8 cellular contexts compared by ENCODE assay signal in the genomic region with DNA sequence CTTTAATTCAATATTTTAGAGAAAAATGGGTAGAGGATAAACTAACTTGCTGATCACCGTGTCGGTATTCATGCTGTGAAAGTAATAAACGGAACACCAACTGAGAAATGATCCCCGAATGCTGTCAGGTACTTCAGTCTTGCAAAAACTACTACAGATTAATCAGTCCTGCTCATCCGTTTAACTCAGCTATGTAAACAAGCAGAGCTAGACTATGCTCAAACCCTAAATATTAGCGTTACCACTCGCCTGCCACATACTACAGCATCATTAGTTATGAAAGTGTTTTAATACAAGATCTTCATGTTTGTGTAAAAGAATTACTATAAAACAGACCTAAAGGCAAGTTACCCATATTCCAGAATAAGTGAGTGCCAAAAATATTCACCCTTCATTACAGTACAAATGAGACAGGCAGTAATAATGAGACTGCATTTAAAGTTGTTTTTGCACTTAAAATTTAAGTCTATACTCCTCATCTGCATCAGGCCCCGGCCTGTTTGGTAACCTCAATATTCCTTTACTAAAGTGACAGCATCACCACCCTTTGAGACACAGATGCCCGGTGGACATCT. TPM values are rescaled to one million over a fixed set of nuclear protein-coding genes. Genes with fewer than 3 reads are reported as not detected.
DNase-seq lines count a peak whose midpoint lies in the region.

No MANE protein-coding gene starts in this region.

- no peaks in the 10 kb centered on the region for H3K27me3 ChIP-seq in stomach smooth muscle (ENCODE audit: control insufficient read depth in 1 of 2, insufficient read depth in 2 of 2, low read length in 2 of 2)

- intact Hi-C loops in activated CD4-positive, alpha-beta memory T cell treated with anti-CD3 and anti-CD28 coated beads for 36 hours (cut with micrococcal nuclease): loop anchor here (5.0 to 10.0 kb wide), 2 partner anchors 161 to 176 kb away; a partner anchor contains a TSS

- H3K4me3 Mint-ChIP-seq in activated CD4-positive, alpha-beta memory T cell treated with anti-CD3 and anti-CD28 coated beads for 36 hours: peak overlapping the region; percentile 77

- H3K4me3 ChIP-seq in iPS-18c (ENCODE audit: insufficient read depth, low read depth, low read length) (peak overlapping the region; percentile 63), stomach smooth muscle (ENCODE audit: low read length in 2 of 2) (peak overlapping the region; percentile 86 to 91)

- peak overlapping the region; percentile 67 to 84 for H3K9ac ChIP-seq in stomach smooth muscle (ENCODE audit: low read length in 2 of 2)

- no peaks in the 10 kb centered on the region for H3K36me3 ChIP-seq in stomach smooth muscle (ENCODE audit: control insufficient read depth in 2 of 2, insufficient read depth in 2 of 2, low read length in 2 of 2)

- in situ Hi-C loops in KBM-7 (cut with MboI; ENCODE audit: low pct_unique_long_range_greater_than_20kb, low sequenced_read_pairs): no loop called here

- H3K9me3 ChIP-seq in iPS-18c (ENCODE audit: control insufficient read depth, insufficient read depth, low read length) (no peaks in the 10 kb centered on the region), stomach smooth muscle (ENCODE audit: control insufficient read depth in 2 of 2, low read length in 2 of 2) (no peaks in the 10 kb centered on the region)

- no peaks in the 10 kb centered on the region for H3K36me3 Mint-ChIP-seq in activated CD4-positive, alpha-beta memory T cell treated with anti-CD3 and anti-CD28 coated beads for 36 hours

- peak overlapping the region; percentile 32 for H3K27ac ChIP-seq in stomach smooth muscle (ENCODE audit: low read length)

- H3K4me1 ChIP-seq in stomach smooth muscle (ENCODE audit: control insufficient read depth, insufficient read depth, low read length): peaks cover 13% of the 10 kb centered on the region

- no peaks in the 10 kb centered on the region for H3K9me3 Mint-ChIP-seq in activated CD4-positive, alpha-beta memory T cell treated with anti-CD3 and anti-CD28 coated beads for 36 hours

- H3K27ac Mint-ChIP-seq in activated CD4-positive, alpha-beta memory T cell treated with anti-CD3 and anti-CD28 coated beads for 36 hours: no peak overlapping the region

- DNase-seq in NCI-H82 (lab: John Stamatoyannopoulos, UW): peak; percentile 28
- DNase-seq in NCI-H82 treated with DMSO at 0.1 percent for 48 hours (lab: John Stamatoyannopoulos, UW; ENCODE audit: unreplicated experiment): no peak
- DNase-seq in activated CD4-positive, alpha-beta memory T cell treated with anti-CD3 and anti-CD28 coated beads for 36 hours: no peak
- no peak for DNase-seq in KBM-7
- DNase-seq in NCI-H1417 treated with DMSO at 0.1 percent for 48 hours (lab: John Stamatoyannopoulos, UW): no peak
- no peak for DNase-seq in hepatic stellate cell (ENCODE audit: low spot score)

- POLR2A ChIA-PET in activated CD4-positive, alpha-beta memory T cell treated with anti-CD3 and anti-CD28 coated beads for 36 hours (lab: Charles Lee): no interaction called here

- H3K27me3 Mint-ChIP-seq in activated CD4-positive, alpha-beta memory T cell treated with anti-CD3 and anti-CD28 coated beads for 36 hours: peaks cover 11% of the 10 kb centered on the region

- CTCF ChIA-PET in activated CD4-positive, alpha-beta memory T cell treated with anti-CD3 and anti-CD28 coated beads for 36 hours (lab: Charles Lee): interaction anchor here (0.6 to 9.8 kb wide), 23 partner anchors 9 to 392 kb away, joined by 3 to 119 read pairs (median 6); a partner anchor contains a TSS

- peaks cover 46% of the 10 kb centered on the region for H3K4me1 Mint-ChIP-seq in activated CD4-positive, alpha-beta memory T cell treated with anti-CD3 and anti-CD28 coated beads for 36 hours (ENCODE audit: low read depth)

RNA-seq across cellular contexts. Expression of a gene that starts 1.0 kb away (rescaled TPM):
- total RNA-seq in activated CD4-positive, alpha-beta memory T cell treated with anti-CD3 and anti-CD28 coated beads for 36 hours: 1 to 10 TPM; 2.1 to 2.2 TPM
